Comparison of ENCODE assay signal across 2 cellular contexts in genomic region chr7:156344595-156344994, GRCh38.
TF ChIP-seq lines count a peak whose summit lies in the region.

No MANE protein-coding gene starts in this region.

TF ChIP-seq in HepG2, 621 proteins besides CTCF, POLR2A, EP300 and RAD21 (continued from another document and continues in another):
- TF ChIP-seq, protein P1, sequence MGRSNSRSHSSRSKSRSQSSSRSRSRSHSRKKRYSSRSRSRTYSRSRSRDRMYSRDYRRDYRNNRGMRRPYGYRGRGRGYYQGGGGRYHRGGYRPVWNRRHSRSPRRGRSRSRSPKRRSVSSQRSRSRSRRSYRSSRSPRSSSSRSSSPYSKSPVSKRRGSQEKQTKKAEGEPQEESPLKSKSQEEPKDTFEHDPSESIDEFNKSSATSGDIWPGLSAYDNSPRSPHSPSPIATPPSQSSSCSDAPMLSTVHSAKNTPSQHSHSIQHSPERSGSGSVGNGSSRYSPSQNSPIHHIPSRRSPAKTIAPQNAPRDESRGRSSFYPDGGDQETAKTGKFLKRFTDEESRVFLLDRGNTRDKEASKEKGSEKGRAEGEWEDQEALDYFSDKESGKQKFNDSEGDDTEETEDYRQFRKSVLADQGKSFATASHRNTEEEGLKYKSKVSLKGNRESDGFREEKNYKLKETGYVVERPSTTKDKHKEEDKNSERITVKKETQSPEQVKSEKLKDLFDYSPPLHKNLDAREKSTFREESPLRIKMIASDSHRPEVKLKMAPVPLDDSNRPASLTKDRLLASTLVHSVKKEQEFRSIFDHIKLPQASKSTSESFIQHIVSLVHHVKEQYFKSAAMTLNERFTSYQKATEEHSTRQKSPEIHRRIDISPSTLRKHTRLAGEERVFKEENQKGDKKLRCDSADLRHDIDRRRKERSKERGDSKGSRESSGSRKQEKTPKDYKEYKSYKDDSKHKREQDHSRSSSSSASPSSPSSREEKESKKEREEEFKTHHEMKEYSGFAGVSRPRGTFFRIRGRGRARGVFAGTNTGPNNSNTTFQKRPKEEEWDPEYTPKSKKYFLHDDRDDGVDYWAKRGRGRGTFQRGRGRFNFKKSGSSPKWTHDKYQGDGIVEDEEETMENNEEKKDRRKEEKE (IDR thresholded peaks at IDR 0.05), result no peak
- TF ChIP-seq TRIM22 (IDR thresholded peaks at IDR 0.05) (peak; percentile 67; the same call in 1 of the 2 replicates), HNF4A (CRISPR knock-in tag; IDR thresholded peaks at IDR 0.05) (no peak), FOXK2 (IDR thresholded peaks at IDR 0.05) (0 out of 2 replicates have a peak, but pooled peaks have one; percentile 48), SNAI1 (CRISPR knock-in tag; IDR thresholded peaks at IDR 0.05; ENCODE audit: borderline replicate concordance) (no peak), SAFB2 (CRISPR knock-in tag; IDR thresholded peaks at IDR 0.05; ENCODE audit: borderline replicate concordance, low read depth) (no peak), ZNF446 (CRISPR knock-in tag; IDR thresholded peaks at IDR 0.05) (no peak)
- TF ChIP-seq, protein P2, sequence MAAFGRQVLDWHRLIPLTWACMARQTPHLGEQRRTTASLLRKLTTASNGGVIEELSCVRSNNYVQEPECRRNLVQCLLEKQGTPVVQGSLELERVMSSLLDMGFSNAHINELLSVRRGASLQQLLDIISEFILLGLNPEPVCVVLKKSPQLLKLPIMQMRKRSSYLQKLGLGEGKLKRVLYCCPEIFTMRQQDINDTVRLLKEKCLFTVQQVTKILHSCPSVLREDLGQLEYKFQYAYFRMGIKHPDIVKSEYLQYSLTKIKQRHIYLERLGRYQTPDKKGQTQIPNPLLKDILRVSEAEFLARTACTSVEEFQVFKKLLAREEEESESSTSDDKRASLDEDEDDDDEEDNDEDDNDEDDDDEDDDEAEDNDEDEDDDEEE (CRISPR knock-in tag; IDR thresholded peaks at IDR 0.05), result no peak
- TF ChIP-seq, protein P3, sequence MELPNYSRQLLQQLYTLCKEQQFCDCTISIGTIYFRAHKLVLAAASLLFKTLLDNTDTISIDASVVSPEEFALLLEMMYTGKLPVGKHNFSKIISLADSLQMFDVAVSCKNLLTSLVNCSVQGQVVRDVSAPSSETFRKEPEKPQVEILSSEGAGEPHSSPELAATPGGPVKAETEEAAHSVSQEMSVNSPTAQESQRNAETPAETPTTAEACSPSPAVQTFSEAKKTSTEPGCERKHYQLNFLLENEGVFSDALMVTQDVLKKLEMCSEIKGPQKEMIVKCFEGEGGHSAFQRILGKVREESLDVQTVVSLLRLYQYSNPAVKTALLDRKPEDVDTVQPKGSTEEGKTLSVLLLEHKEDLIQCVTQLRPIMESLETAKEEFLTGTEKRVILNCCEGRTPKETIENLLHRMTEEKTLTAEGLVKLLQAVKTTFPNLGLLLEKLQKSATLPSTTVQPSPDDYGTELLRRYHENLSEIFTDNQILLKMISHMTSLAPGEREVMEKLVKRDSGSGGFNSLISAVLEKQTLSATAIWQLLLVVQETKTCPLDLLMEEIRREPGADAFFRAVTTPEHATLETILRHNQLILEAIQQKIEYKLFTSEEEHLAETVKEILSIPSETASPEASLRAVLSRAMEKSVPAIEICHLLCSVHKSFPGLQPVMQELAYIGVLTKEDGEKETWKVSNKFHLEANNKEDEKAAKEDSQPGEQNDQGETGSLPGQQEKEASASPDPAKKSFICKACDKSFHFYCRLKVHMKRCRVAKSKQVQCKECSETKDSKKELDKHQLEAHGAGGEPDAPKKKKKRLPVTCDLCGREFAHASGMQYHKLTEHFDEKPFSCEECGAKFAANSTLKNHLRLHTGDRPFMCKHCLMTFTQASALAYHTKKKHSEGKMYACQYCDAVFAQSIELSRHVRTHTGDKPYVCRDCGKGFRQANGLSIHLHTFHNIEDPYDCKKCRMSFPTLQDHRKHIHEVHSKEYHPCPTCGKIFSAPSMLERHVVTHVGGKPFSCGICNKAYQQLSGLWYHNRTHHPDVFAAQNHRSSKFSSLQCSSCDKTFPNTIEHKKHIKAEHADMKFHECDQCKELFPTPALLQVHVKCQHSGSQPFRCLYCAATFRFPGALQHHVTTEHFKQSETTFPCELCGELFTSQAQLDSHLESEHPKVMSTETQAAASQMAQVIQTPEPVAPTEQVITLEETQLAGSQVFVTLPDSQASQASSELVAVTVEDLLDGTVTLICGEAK (IDR thresholded peaks at IDR 0.05), result no peak
- TF ChIP-seq, protein P3 (CRISPR knock-in tag; IDR thresholded peaks at IDR 0.05), result no peak

TF ChIP-seq in K562, 482 proteins besides CTCF, POLR2A, EP300 and RAD21:
- TF ChIP-seq OTX1 (CRISPR knock-in tag; IDR thresholded peaks at IDR 0.05) (peak; percentile 10; the same call in 1 of the 2 replicates), MEIS2 (IDR thresholded peaks at IDR 0.05; ENCODE audit: partially characterized antibody) (no peak), ELF4 (CRISPR knock-in tag; IDR thresholded peaks at IDR 0.05) (peak; percentile 10; the same call in 1 of the 2 replicates), ZNF274 (IDR thresholded peaks at IDR 0.05; ENCODE audit: borderline replicate concordance, low read depth, low read length) (no peak), ZBTB43 (CRISPR knock-in tag; IDR thresholded peaks at IDR 0.05) (peak; percentile 85; the same call in 1 of the 2 replicates), TSC22D4 (tag; IDR thresholded peaks at IDR 0.05) (peak; percentile 83; the same call in 1 of the 2 replicates), CHD2 (IDR thresholded peaks at IDR 0.05; ENCODE audit: low read depth, low read length) (no peak), MCM7 (IDR thresholded peaks at IDR 0.05) (0 out of 4 replicates have a peak, but pooled peaks of 1 of the 2 experiments have one; percentile 26), RB1 (IDR thresholded peaks at IDR 0.05; ENCODE audit: low read depth) (no peak), PHTF2 (CRISPR knock-in tag; IDR thresholded peaks at IDR 0.05) (no peak), ZBTB26 (CRISPR knock-in tag; IDR thresholded peaks at IDR 0.05) (peak; percentile 69; the same call in 1 of the 2 replicates), NCOA4 (IDR thresholded peaks at IDR 0.05; ENCODE audit: partially characterized antibody) (no peak)
